16 cellular contexts compared by ENCODE assay signal in genomic region chr6:63806573-63806913, GRCh38.
DNase-seq lines count a peak whose midpoint lies in the region; ATAC-seq and TF ChIP-seq lines count a peak whose summit lies in the region.
"Had no signal": no experiment of that assay in that cellular context is flagged by ENCODE, and none has a peak within 500 bp of the region (broad histone marks: within the 10 kb centered on the region; RNA-seq: fewer than 3 reads in every experiment).

No MANE protein-coding gene starts in this region.

- no TSS peak for BruUV-seq in Panc1 (replicated peaks; lab: Mats Ljungman, UMichigan)

- H3K27me3 Mint-ChIP-seq in stimulated activated memory B cell treated with anti-CD40 and anti-IgM and Interleukin-4, amounts not matched to agents 10 μg/mL and 1 μg/mL and 100 μg/mL, for 72 hours = peaks cover 12% of the 10 kb centered on the region

- no peaks in the 10 kb centered on the region for H3K36me3 Mint-ChIP-seq in stimulated activated effector memory CD8-positive, alpha-beta T cell treated with anti-CD3 and anti-CD28 coated beads, Interleukin-12 subunit alpha, Interleukin-12 subunit beta, amount 100 ng/mL, for 72 hours
- no peaks in the 10 kb centered on the region for H3K36me3 Mint-ChIP-seq in stimulated activated memory B cell treated with anti-CD40 and anti-IgM and Interleukin-4, amounts not matched to agents 10 μg/mL and 1 μg/mL and 100 μg/mL, for 72 hours
- H3K36me3 Mint-ChIP-seq: activated naive CD8-positive, alpha-beta T cell treated with anti-CD3 and anti-CD28 coated beads, Interleukin-2, amount 10 ng/mL, durations not matched to agents 7 days and 5 days had no signal

- H3K4me1 ChIP-seq in BLaER1 treated with 17β-estradiol and CSF1 and Interleukin-3, amounts not matched to agents 10 nM and 100 nM = peaks cover 30 to 69% (median 52%) of the 10 kb centered on the region in 10 experiments
- H3K4me1 ChIP-seq in Panc1 (ENCODE audit: control insufficient read depth, insufficient read depth, low read length) (no peaks in the 10 kb centered on the region), prostate gland (replicated peaks) (no peaks in the 10 kb centered on the region)

- H3K27ac Mint-ChIP-seq in stimulated activated effector memory CD8-positive, alpha-beta T cell treated with anti-CD3 and anti-CD28 coated beads, Interleukin-12 subunit alpha, Interleukin-12 subunit beta, amount 100 ng/mL, for 72 hours = no peak overlapping the region
- H3K27ac Mint-ChIP-seq in stimulated activated memory B cell treated with anti-CD40 and anti-IgM and Interleukin-4, amounts not matched to agents 10 μg/mL and 1 μg/mL and 100 μg/mL, for 72 hours = no peak overlapping the region
- H3K27ac Mint-ChIP-seq: activated CD8-positive, alpha-beta T cell treated with anti-CD3 and anti-CD28 coated beads for 36 hours; activated naive CD8-positive, alpha-beta T cell treated with anti-CD3 and anti-CD28 coated beads, Interleukin-2, amount 10 ng/mL, durations not matched to agents 7 days and 5 days; T-helper 2 cell treated with Interferon-gamma antibody and Interleukin-4, amounts not matched to agents 5 μg/mL and 100 μg/mL, for 36 hours had no signal

- no peak for DNase-seq in Panc1 (ENCODE audit: low read depth, low spot score)
- DNase-seq in fibroblast of pulmonary artery (ENCODE audit: low read depth) = no peak
- DNase-seq in prostate gland (ENCODE audit: low spot score) = peak; percentile 33
- DNase-seq in stimulated activated effector memory CD8-positive, alpha-beta T cell treated with anti-CD3 and anti-CD28 coated beads, Interleukin-12 subunit alpha, Interleukin-12 subunit beta, amount 100 ng/mL, for 72 hours (ENCODE audit: low spot score in 2 of 2) = no peak
- DNase-seq in iPS-NIHi7 (ENCODE audit: extremely low spot score) = no peak
- DNase-seq in NCI-H1048 (lab: John Stamatoyannopoulos, UW) = no peak
- DNase-seq: activated CD8-positive, alpha-beta T cell treated with anti-CD3 and anti-CD28 coated beads for 36 hours; activated naive CD8-positive, alpha-beta T cell treated with anti-CD3 and anti-CD28 coated beads, Interleukin-2, amount 10 ng/mL, durations not matched to agents 7 days and 5 days; C1 segment of cervical spinal cord; cortex of kidney; glutamatergic neuron; midbrain had no signal

- peak overlapping the region in 10 of 11 experiments; percentile 50 to 77 (median 68); a peak in 19 of 22 replicates for H3K9ac ChIP-seq in BLaER1 treated with 17β-estradiol and CSF1 and Interleukin-3, amounts not matched to agents 10 nM and 100 nM

- no peaks in the 10 kb centered on the region for H3K36me3 ChIP-seq in BLaER1 treated with 17β-estradiol and CSF1 and Interleukin-3, amounts not matched to agents 10 nM and 100 nM
- H3K36me3 ChIP-seq in Panc1 (ENCODE audit: control insufficient read depth, insufficient read depth, low read length) (no peaks in the 10 kb centered on the region), prostate gland (no peaks in the 10 kb centered on the region)

- H3K4me1 Mint-ChIP-seq in stimulated activated effector memory CD8-positive, alpha-beta T cell treated with anti-CD3 and anti-CD28 coated beads, Interleukin-12 subunit alpha, Interleukin-12 subunit beta, amount 100 ng/mL, for 72 hours = no peaks in the 10 kb centered on the region
- no peaks in the 10 kb centered on the region for H3K4me1 Mint-ChIP-seq in stimulated activated memory B cell treated with anti-CD40 and anti-IgM and Interleukin-4, amounts not matched to agents 10 μg/mL and 1 μg/mL and 100 μg/mL, for 72 hours

- TF ChIP-seq POLR2A in prostate gland (IDR thresholded peaks at IDR 0.05) = no peak

- peak overlapping the region in 6 of 10 experiments; percentile 1 to 48 (median 14); a peak in 4 of 20 replicates for H3K4me3 ChIP-seq in BLaER1 treated with 17β-estradiol and CSF1 and Interleukin-3, amounts not matched to agents 10 nM and 100 nM
- H3K4me3 ChIP-seq in Panc1 (ENCODE audit: low read depth in 2 of 2, low read length in 2 of 2) (no peak overlapping the region), fibroblast of pulmonary artery (replicated peaks; ENCODE audit: low read depth, low read length) (peak overlapping the region; percentile 40), prostate gland (no peak overlapping the region)
- H3K4me3 ChIP-seq: K562 had no signal

- WGBS in prostate gland = 30% methylated on average over 2 of the region's 2 CpGs

- no peaks in the 10 kb centered on the region for H4K20me1 ChIP-seq in BLaER1 treated with 17β-estradiol and CSF1 and Interleukin-3, amounts not matched to agents 10 nM and 100 nM

- H3K4me3 Mint-ChIP-seq in stimulated activated effector memory CD8-positive, alpha-beta T cell treated with anti-CD3 and anti-CD28 coated beads, Interleukin-12 subunit alpha, Interleukin-12 subunit beta, amount 100 ng/mL, for 72 hours = no peak overlapping the region
- H3K4me3 Mint-ChIP-seq in stimulated activated memory B cell treated with anti-CD40 and anti-IgM and Interleukin-4, amounts not matched to agents 10 μg/mL and 1 μg/mL and 100 μg/mL, for 72 hours = no peak overlapping the region
- H3K4me3 Mint-ChIP-seq: activated CD8-positive, alpha-beta T cell treated with anti-CD3 and anti-CD28 coated beads for 36 hours; activated naive CD8-positive, alpha-beta T cell treated with anti-CD3 and anti-CD28 coated beads, Interleukin-2, amount 10 ng/mL, durations not matched to agents 7 days and 5 days; T-helper 2 cell treated with Interferon-gamma antibody and Interleukin-4, amounts not matched to agents 5 μg/mL and 100 μg/mL, for 36 hours had no signal

- H3K27me3 ChIP-seq in BLaER1 treated with 17β-estradiol and CSF1 and Interleukin-3, amounts not matched to agents 10 nM and 100 nM = no peaks in the 10 kb centered on the region
- H3K27me3 ChIP-seq in Panc1 (ENCODE audit: control insufficient read depth, insufficient read depth, low read length) = no peaks in the 10 kb centered on the region
- no peaks in the 10 kb centered on the region for H3K27me3 ChIP-seq in prostate gland (replicated peaks; ENCODE audit: insufficient read depth)

- peaks cover 0 to 12% (median 0%) of the 10 kb centered on the region in 11 experiments; a peak in 3 of 22 replicates for H3K9me3 ChIP-seq in BLaER1 treated with 17β-estradiol and CSF1 and Interleukin-3, amounts not matched to agents 10 nM and 100 nM (replicated peaks in 1 of 11)
- H3K9me3 ChIP-seq in Panc1 (ENCODE audit: control insufficient read depth, insufficient read depth, low read depth, low read length) (no peaks in the 10 kb centered on the region), prostate gland (no peaks in the 10 kb centered on the region)

- TF ChIP-seq CTCF in Panc1 (IDR thresholded peaks at IDR 0.05) (no peak), fibroblast of pulmonary artery (IDR thresholded peaks at IDR 0.05; ENCODE audit: low read length, missing control alignments) (no peak), prostate gland (IDR thresholded peaks at IDR 0.05) (no peak)

- intact Hi-C loops in Panc1 (cut with micrococcal nuclease; ENCODE audit: unreplicated experiment) = no loop called here
- intact Hi-C loops in prostate gland (cut with DNase I) = no loop called here

- peak overlapping the region; percentile 79 to 93 (median 89) for H3K27ac ChIP-seq in BLaER1 treated with 17β-estradiol and CSF1 and Interleukin-3, amounts not matched to agents 10 nM and 100 nM
- H3K27ac ChIP-seq in Panc1 (ENCODE audit: low read length) = no peak overlapping the region
- H3K27ac ChIP-seq in prostate gland = peak overlapping the region; percentile 22 to 52

- in situ Hi-C loops in Panc1 (cut with HindIII; ENCODE audit: low pct_unique_long_range_greater_than_20kb, low sequenced_read_pairs) = no loop called here

- no peaks in the 10 kb centered on the region for H3K9me3 Mint-ChIP-seq in stimulated activated effector memory CD8-positive, alpha-beta T cell treated with anti-CD3 and anti-CD28 coated beads, Interleukin-12 subunit alpha, Interleukin-12 subunit beta, amount 100 ng/mL, for 72 hours
- no peaks in the 10 kb centered on the region for H3K9me3 Mint-ChIP-seq in stimulated activated memory B cell treated with anti-CD40 and anti-IgM and Interleukin-4, amounts not matched to agents 10 μg/mL and 1 μg/mL and 100 μg/mL, for 72 hours
- H3K9me3 Mint-ChIP-seq: activated CD8-positive, alpha-beta T cell treated with anti-CD3 and anti-CD28 coated beads for 36 hours; activated naive CD8-positive, alpha-beta T cell treated with anti-CD3 and anti-CD28 coated beads, Interleukin-2, amount 10 ng/mL, durations not matched to agents 7 days and 5 days; T-helper 2 cell treated with Interferon-gamma antibody and Interleukin-4, amounts not matched to agents 5 μg/mL and 100 μg/mL, for 36 hours had no signal

- CTCF ChIA-PET in Panc1 (lab: Charles Lee) = no interaction called here

- peak; percentile 56; the same call in 1 of the 2 replicates for ATAC-seq in Panc1
- ATAC-seq in stimulated activated effector memory CD8-positive, alpha-beta T cell treated with anti-CD3 and anti-CD28 coated beads, Interleukin-12 subunit alpha, Interleukin-12 subunit beta, amount 100 ng/mL, for 72 hours = no peak
- ATAC-seq in stimulated activated memory B cell treated with anti-CD40 and anti-IgM and Interleukin-4, amounts not matched to agents 10 μg/mL and 1 μg/mL and 100 μg/mL, for 72 hours = no peak
- ATAC-seq: activated CD8-positive, alpha-beta T cell treated with anti-CD3 and anti-CD28 coated beads for 36 hours; K562 had no signal

- POLR2A ChIA-PET in Panc1 (lab: Charles Lee) = no interaction called here

- peak overlapping the region; percentile 19 to 89 (median 72) for H3K4me2 ChIP-seq in BLaER1 treated with 17β-estradiol and CSF1 and Interleukin-3, amounts not matched to agents 10 nM and 100 nM

Comparison
In these comparisons a context has a peak if more than half of its experiments do, and no peak if none do; other contexts are left out.
1. H3K4me3 ChIP-seq: peak in BLaER1 treated with 17β-estradiol and CSF1 and Interleukin-3, amounts not matched to agents 10 nM and 100 nM (6 of 10) and fibroblast of pulmonary artery (single experiment); none in Panc1 (0 of 2) and prostate gland (0 of 2).